In the genomic region with DNA sequence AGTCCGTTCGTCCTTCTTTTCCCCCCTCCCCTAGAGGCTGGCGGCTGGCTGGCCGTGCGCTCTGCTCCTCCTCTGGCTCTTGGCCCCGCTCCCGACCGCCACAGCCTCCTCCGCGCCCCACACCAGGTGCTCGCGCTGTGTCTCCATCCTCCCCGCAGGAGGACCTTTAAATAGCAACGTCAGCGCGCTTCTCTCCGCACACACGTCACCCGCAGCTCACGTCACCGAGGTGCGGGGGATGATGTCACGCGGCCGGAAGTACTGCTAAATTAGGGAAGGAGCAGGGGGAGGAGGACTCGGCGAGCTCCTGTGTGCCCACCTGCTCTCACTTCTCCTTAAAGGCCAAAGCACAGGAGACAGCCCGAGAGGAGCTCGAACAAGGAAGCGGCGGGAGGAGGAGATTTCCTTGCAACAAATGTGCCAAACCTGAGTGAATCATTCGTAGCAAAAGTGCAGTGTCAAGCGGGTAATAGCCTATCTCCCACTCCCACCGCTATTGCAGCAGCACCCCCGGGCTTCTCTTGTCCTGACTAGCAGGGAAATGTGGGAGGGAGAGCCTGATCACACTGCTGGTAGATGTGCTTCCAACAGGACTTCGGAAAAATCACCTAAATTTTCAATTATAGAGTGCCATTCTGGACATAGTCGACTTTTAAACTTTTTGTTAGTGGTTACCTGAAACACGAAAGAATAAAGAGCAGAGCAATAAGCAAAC, we compare ENCODE assay signal across 1 cellular context.
TF ChIP-seq lines count a peak whose summit lies in the region.

No MANE protein-coding gene starts in this region.

TF ChIP-seq in K562, 482 proteins besides CTCF, POLR2A, EP300 and RAD21 (continued from another document and continues in another):
- TF ChIP-seq, protein P1, sequence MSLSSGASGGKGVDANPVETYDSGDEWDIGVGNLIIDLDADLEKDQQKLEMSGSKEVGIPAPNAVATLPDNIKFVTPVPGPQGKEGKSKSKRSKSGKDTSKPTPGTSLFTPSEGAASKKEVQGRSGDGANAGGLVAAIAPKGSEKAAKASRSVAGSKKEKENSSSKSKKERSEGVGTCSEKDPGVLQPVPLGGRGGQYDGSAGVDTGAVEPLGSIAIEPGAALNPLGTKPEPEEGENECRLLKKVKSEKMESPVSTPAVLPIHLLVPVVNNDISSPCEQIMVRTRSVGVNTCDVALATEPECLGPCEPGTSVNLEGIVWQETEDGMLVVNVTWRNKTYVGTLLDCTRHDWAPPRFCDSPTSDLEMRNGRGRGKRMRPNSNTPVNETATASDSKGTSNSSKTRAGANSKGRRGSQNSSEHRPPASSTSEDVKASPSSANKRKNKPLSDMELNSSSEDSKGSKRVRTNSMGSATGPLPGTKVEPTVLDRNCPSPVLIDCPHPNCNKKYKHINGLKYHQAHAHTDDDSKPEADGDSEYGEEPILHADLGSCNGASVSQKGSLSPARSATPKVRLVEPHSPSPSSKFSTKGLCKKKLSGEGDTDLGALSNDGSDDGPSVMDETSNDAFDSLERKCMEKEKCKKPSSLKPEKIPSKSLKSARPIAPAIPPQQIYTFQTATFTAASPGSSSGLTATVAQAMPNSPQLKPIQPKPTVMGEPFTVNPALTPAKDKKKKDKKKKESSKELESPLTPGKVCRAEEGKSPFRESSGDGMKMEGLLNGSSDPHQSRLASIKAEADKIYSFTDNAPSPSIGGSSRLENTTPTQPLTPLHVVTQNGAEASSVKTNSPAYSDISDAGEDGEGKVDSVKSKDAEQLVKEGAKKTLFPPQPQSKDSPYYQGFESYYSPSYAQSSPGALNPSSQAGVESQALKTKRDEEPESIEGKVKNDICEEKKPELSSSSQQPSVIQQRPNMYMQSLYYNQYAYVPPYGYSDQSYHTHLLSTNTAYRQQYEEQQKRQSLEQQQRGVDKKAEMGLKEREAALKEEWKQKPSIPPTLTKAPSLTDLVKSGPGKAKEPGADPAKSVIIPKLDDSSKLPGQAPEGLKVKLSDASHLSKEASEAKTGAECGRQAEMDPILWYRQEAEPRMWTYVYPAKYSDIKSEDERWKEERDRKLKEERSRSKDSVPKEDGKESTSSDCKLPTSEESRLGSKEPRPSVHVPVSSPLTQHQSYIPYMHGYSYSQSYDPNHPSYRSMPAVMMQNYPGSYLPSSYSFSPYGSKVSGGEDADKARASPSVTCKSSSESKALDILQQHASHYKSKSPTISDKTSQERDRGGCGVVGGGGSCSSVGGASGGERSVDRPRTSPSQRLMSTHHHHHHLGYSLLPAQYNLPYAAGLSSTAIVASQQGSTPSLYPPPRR (CRISPR knock-in tag; IDR thresholded peaks at IDR 0.05; ENCODE audit: borderline replicate concordance), result peak; percentile 68; the same call in 1 of the 2 replicates
- TF ChIP-seq TARDBP (IDR thresholded peaks at IDR 0.05), result peak; percentile 100
- TF ChIP-seq ZNF318 (IDR thresholded peaks at IDR 0.05; ENCODE audit: borderline replicate concordance in 1 of 2, low read depth in 1 of 2), result peak in 1 of 2 experiments; percentile 91; a peak in 2 of 4 replicates
- TF ChIP-seq, protein P2, sequence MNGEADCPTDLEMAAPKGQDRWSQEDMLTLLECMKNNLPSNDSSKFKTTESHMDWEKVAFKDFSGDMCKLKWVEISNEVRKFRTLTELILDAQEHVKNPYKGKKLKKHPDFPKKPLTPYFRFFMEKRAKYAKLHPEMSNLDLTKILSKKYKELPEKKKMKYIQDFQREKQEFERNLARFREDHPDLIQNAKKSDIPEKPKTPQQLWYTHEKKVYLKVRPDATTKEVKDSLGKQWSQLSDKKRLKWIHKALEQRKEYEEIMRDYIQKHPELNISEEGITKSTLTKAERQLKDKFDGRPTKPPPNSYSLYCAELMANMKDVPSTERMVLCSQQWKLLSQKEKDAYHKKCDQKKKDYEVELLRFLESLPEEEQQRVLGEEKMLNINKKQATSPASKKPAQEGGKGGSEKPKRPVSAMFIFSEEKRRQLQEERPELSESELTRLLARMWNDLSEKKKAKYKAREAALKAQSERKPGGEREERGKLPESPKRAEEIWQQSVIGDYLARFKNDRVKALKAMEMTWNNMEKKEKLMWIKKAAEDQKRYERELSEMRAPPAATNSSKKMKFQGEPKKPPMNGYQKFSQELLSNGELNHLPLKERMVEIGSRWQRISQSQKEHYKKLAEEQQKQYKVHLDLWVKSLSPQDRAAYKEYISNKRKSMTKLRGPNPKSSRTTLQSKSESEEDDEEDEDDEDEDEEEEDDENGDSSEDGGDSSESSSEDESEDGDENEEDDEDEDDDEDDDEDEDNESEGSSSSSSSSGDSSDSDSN (IDR thresholded peaks at IDR 0.05; ENCODE audit: borderline replicate concordance in 1 of 2, low read depth in 2 of 2, low read length in 2 of 2), result peak in 1 of 2 experiments; percentile 27; a peak in 2 of 4 replicates
- no peak for TF ChIP-seq TCF7L2 (IDR thresholded peaks at IDR 0.05; ENCODE audit: low read depth, low read length)
- no peak for TF ChIP-seq MTF1 (CRISPR knock-in tag; IDR thresholded peaks at IDR 0.05; ENCODE audit: borderline replicate concordance)
- TF ChIP-seq TRIM24 (IDR thresholded peaks at IDR 0.05), result peak in 1 of 2 experiments; percentile 48; a peak in 2 of 4 replicates
- peak; percentile 91; the same call in 1 of the 2 replicates for TF ChIP-seq ELK1 (CRISPR knock-in tag; IDR thresholded peaks at IDR 0.05)
- TF ChIP-seq CSDE1 (IDR thresholded peaks at IDR 0.05), result peak in 1 of 2 experiments; percentile 93; a peak in 2 of 4 replicates
- TF ChIP-seq KLF16 (IDR thresholded peaks at IDR 0.05), result peak; percentile 10; the same call in 1 of the 2 replicates
- TF ChIP-seq NR2C1 (IDR thresholded peaks at IDR 0.05), result no peak
- no peak for TF ChIP-seq NR2C1 (tag; IDR thresholded peaks at IDR 0.05)
- TF ChIP-seq KHSRP (IDR thresholded peaks at IDR 0.05), result peak; percentile 96
- TF ChIP-seq SIX5 (IDR thresholded peaks at IDR 0.05; ENCODE audit: borderline replicate concordance in 1 of 2, insufficient read depth in 1 of 2, low read depth in 1 of 2, low read length in 2 of 2), result no peak
- no peak for TF ChIP-seq ADNP (tag; IDR thresholded peaks at IDR 0.05)
- TF ChIP-seq CUX1 (CRISPR knock-in tag; IDR thresholded peaks at IDR 0.05), result no peak
- TF ChIP-seq, protein P3, sequence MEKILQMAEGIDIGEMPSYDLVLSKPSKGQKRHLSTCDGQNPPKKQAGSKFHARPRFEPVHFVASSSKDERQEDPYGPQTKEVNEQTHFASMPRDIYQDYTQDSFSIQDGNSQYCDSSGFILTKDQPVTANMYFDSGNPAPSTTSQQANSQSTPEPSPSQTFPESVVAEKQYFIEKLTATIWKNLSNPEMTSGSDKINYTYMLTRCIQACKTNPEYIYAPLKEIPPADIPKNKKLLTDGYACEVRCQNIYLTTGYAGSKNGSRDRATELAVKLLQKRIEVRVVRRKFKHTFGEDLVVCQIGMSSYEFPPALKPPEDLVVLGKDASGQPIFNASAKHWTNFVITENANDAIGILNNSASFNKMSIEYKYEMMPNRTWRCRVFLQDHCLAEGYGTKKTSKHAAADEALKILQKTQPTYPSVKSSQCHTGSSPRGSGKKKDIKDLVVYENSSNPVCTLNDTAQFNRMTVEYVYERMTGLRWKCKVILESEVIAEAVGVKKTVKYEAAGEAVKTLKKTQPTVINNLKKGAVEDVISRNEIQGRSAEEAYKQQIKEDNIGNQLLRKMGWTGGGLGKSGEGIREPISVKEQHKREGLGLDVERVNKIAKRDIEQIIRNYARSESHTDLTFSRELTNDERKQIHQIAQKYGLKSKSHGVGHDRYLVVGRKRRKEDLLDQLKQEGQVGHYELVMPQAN (IDR thresholded peaks at IDR 0.05; ENCODE audit: borderline replicate concordance), result peak; percentile 91; the same call in 1 of the 2 replicates
- TF ChIP-seq HLTF (IDR thresholded peaks at IDR 0.05), result peak; percentile 73; the same call in 1 of the 2 replicates
- TF ChIP-seq POU5F1 (IDR thresholded peaks at IDR 0.05; ENCODE audit: borderline replicate concordance, low read depth, low read length, partially characterized antibody), result no peak
- peak; percentile 93 for TF ChIP-seq CTBP1 (IDR thresholded peaks at IDR 0.05; ENCODE audit: borderline replicate concordance)
- peak; percentile 84 for TF ChIP-seq NFIC (IDR thresholded peaks at IDR 0.05)
- peak; percentile 83 for TF ChIP-seq HDAC2 (IDR thresholded peaks at IDR 0.05)
